Comparison of ENCODE assay signal across 7 cellular contexts in the genomic region with DNA sequence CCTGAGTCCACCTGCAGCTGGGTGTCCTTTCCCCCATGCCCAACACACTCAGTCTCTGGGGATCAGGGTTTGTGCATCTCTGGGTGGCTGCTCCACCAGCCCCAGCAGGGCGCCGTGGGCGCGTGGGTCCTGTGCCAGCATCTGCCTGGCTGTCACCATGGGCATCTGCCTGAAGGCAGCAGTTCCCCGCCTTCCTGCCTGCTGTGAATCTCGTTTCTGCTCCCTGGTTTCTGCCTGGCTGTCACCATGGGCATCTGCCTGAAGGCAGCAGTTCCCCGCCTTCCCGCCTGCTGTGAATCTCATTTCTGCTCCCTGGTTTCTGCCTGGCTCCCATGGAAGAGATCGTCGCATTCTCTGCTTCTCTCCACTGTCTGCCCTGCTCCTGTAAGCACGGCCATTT.
DNase-seq lines count a peak whose midpoint lies in the region; ATAC-seq and TF ChIP-seq lines count a peak whose summit lies in the region.
"Not testable (repeated sequence)": the region's sequence is repeated elsewhere in the genome, so short reads cannot be mapped to it uniquely, and the experiment has no call there.

No MANE protein-coding gene starts in this region.

- not testable (repeated sequence) for H3K36me3 Mint-ChIP-seq in progenitor cell of endocrine pancreas (ENCODE audit: insufficient read depth)

- not testable (repeated sequence) for ATAC-seq in RWPE2 (ENCODE audit: low read depth)

- H3K9me3 ChIP-seq in RWPE2 (ENCODE audit: severe bottlenecking) = not testable (repeated sequence)

- TF ChIP-seq CTCF in RWPE2 (IDR thresholded peaks at IDR 0.05; ENCODE audit: poor library complexity, severe bottlenecking); progenitor cell of endocrine pancreas (IDR thresholded peaks at IDR 0.05; ENCODE audit: unreplicated experiment): not testable (repeated sequence)

- peaks cover 22% of the 10 kb centered on the region for H3K4me1 Mint-ChIP-seq in progenitor cell of endocrine pancreas (ENCODE audit: low read depth)

- peak overlapping the region; percentile 85 for H3K27ac Mint-ChIP-seq in progenitor cell of endocrine pancreas

- DNase-seq in DMS53 (lab: John Stamatoyannopoulos, UW) = peak; percentile 34
- peak; percentile 41 for DNase-seq in NCI-H1417 treated with DMSO at 0.1 percent for 48 hours (lab: John Stamatoyannopoulos, UW)
- DNase-seq in NCI-H2227 treated with DMSO at 0.1 percent for 48 hours (lab: John Stamatoyannopoulos, UW) = peak; percentile 89
- not testable (repeated sequence) for DNase-seq in RWPE2 (ENCODE audit: low spot score); progenitor cell of endocrine pancreas (ENCODE audit: low spot score, unreplicated experiment)
- DNase-seq in caudate nucleus (lab: John Stamatoyannopoulos, UW) = peak in 21 of 61 donors; percentile 18 to 63 (median 37)

- H3K4me3 Mint-ChIP-seq in progenitor cell of endocrine pancreas (ENCODE audit: low read depth) = peak overlapping the region; percentile 8

- not testable (repeated sequence) for H3K4me3 ChIP-seq in RWPE2 (ENCODE audit: severe bottlenecking)

- peak overlapping the region; percentile 50 for H3K27ac ChIP-seq in RWPE2 (ENCODE audit: poor library complexity, severe bottlenecking)
- H3K27ac ChIP-seq in caudate nucleus (ENCODE audit: low read depth, low read length) = peak overlapping the region; percentile 78
- peak overlapping the region; percentile 83 for H3K27ac ChIP-seq in layer of hippocampus (ENCODE audit: low read depth, low read length)

- H3K27me3 ChIP-seq in RWPE2 (ENCODE audit: insufficient read depth, poor library complexity, severe bottlenecking); layer of hippocampus (ENCODE audit: control insufficient read depth, insufficient read depth, low read length): not testable (repeated sequence)

- not testable (repeated sequence) for H3K36me3 ChIP-seq in RWPE2 (ENCODE audit: low read depth)

- H3K27me3 Mint-ChIP-seq in progenitor cell of endocrine pancreas = peaks cover 17% of the 10 kb centered on the region

- not testable (repeated sequence) for H3K9me3 Mint-ChIP-seq in progenitor cell of endocrine pancreas (ENCODE audit: low read depth)

- H3K4me1 ChIP-seq in RWPE2 (ENCODE audit: insufficient read depth, poor library complexity, severe bottlenecking) = peaks cover 21% of the 10 kb centered on the region
